Comparison of ENCODE assay signal across 8 cellular contexts in the genomic region with DNA sequence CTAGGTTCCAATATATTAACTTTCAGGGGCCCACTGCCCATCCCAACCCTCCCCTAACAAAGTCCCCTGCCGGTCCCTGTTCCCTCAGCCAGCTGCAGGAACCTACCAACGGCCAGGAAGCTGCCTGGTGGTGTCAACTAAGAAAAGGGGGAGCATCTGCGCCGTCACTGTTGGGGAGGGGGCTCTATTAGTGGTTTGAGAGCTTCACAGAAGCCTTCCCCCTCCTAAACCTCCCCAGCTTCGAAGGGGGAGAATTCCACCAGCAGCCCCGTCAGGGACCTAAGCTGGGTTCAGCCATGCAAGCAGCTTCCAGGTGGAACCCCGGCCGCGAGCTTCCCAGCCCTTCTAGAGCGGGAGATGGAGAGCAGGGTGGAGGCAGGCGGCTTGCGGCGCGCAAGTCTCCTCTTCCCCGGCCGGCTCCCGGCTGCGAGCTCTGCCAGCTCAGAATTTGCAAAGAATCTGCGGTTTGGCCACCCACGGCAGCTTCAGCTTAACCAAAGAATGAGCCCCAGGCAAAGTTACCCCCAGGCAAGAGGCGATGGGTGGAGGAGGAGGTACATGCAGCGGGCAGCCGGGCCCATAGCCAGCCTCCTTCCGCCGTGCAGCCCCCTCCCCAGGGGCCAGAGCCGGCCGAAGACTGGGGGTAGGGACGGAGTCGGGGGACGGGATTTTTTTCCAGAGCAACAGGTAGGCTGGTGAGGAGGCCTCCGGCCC. TPM values are rescaled to one million over a fixed set of nuclear protein-coding genes. Genes with fewer than 3 reads are reported as not detected.
DNase-seq lines count a peak whose midpoint lies in the region; ATAC-seq and TF ChIP-seq lines count a peak whose summit lies in the region.

No MANE protein-coding gene starts in this region.

- H3K36me3 ChIP-seq in Loucy (ENCODE audit: insufficient read depth, low read length) = peaks cover 3% of the 10 kb centered on the region; the same call in 1 of the 2 replicates
- peaks cover 0 to 50% of the 10 kb centered on the region in 2 donors for H3K36me3 ChIP-seq in left lung

- peak overlapping the region; percentile 88 for H3K4me3 Mint-ChIP-seq in central memory CD8-positive, alpha-beta T cell

- H3K27me3 Mint-ChIP-seq in central memory CD8-positive, alpha-beta T cell = no peaks in the 10 kb centered on the region

- H3K79me2 ChIP-seq in Loucy (ENCODE audit: insufficient read depth, low read length) = peaks cover 14% of the 10 kb centered on the region; the same call in 1 of the 2 replicates

- H3K4me2 ChIP-seq in Loucy (ENCODE audit: low read depth, low read length, poor library complexity, severe bottlenecking) = peak overlapping the region; percentile 88

- H3K9me2 ChIP-seq in Loucy (replicated peaks; ENCODE audit: low read depth, low read length) = no peaks in the 10 kb centered on the region

- peaks cover 9% of the 10 kb centered on the region for H3F3A ChIP-seq in Loucy (ENCODE audit: low read depth)

- H3K9ac ChIP-seq in Loucy (ENCODE audit: low read depth, low read length, poor library complexity, severe bottlenecking) = peak overlapping the region; percentile 95

- no peak for TF ChIP-seq CTCF in Loucy (conservative IDR thresholded peaks at IDR 0.05; ENCODE audit: low read length)
- TF ChIP-seq CTCF in left lung (IDR thresholded peaks at IDR 0.05) = no peak

- peak overlapping the region; percentile 82 to 86 for H3K27ac ChIP-seq in left lung

- no peaks in the 10 kb centered on the region for H3K9me3 Mint-ChIP-seq in central memory CD8-positive, alpha-beta T cell

- H3K9me3 ChIP-seq in Loucy (ENCODE audit: insufficient read depth, low read depth, low read length) = no peaks in the 10 kb centered on the region
- H3K9me3 ChIP-seq in left lung = no peaks in the 10 kb centered on the region

- H3K4me1 ChIP-seq in Loucy (ENCODE audit: insufficient read depth, low read length, poor library complexity, severe bottlenecking) = peaks cover 22% of the 10 kb centered on the region
- H3K4me1 ChIP-seq in left lung = peaks cover 0 to 27% of the 10 kb centered on the region in 2 donors

- ATAC-seq in GM21723 (IDR thresholded peaks at IDR 0.05; ENCODE audit: unreplicated experiment) = peak; percentile 19
- peak; percentile 37 for ATAC-seq in central memory CD8-positive, alpha-beta T cell (replicated peaks; ENCODE audit: extremely low read depth, poor library complexity, severe bottlenecking)
- peak; percentile 45 for ATAC-seq in left lung

- H4K20me1 ChIP-seq in Loucy (ENCODE audit: insufficient read depth, low read length, poor library complexity, severe bottlenecking) = peaks cover 9% of the 10 kb centered on the region

- intact Hi-C loops in left lung (cut with DNase I) = no loop called here

- H2AFZ ChIP-seq in Loucy (ENCODE audit: low read length) = peak overlapping the region; percentile 83

- DNase-seq in DMS53 (lab: John Stamatoyannopoulos, UW) = peak; percentile 71
- DNase-seq in activated CD4-positive, CD25-positive, alpha-beta regulatory T cell (lab: John Stamatoyannopoulos, UW) = peak; percentile 13 to 62 (median 28)
- peak; percentile 35 to 57 for DNase-seq in central memory CD8-positive, alpha-beta T cell (ENCODE audit: low spot score in 2 of 2)
- DNase-seq in left lung = peak; percentile 61 to 86
- DNase-seq in stimulated activated CD4-positive, alpha-beta T cell treated with anti-CD3 and anti-CD28 coated beads, Interleukin-4, amount 100 ng/mL, for 1 hour = peak; percentile 79
- no peak for DNase-seq in GM19240 (ENCODE audit: insufficient read length, low spot score)

- peak overlapping the region; percentile 41 for H3K27ac Mint-ChIP-seq in central memory CD8-positive, alpha-beta T cell (ENCODE audit: low read depth)

- H3K4me3 ChIP-seq in Loucy (ENCODE audit: low read length, poor library complexity, severe bottlenecking) (peak overlapping the region; percentile 99), left lung (peak overlapping the region; percentile 72 to 81)

- H3K36me3 Mint-ChIP-seq in central memory CD8-positive, alpha-beta T cell (ENCODE audit: insufficient read depth) = peaks cover 24% of the 10 kb centered on the region

- H3K4me1 Mint-ChIP-seq in central memory CD8-positive, alpha-beta T cell = peaks cover 7% of the 10 kb centered on the region

- H3K27me3 ChIP-seq in Loucy (ENCODE audit: insufficient read depth, low read length, poor library complexity, severe bottlenecking) = no peaks in the 10 kb centered on the region
- no peaks in the 10 kb centered on the region for H3K27me3 ChIP-seq in left lung

RNA-seq across cellular contexts. Expression of gene DDX19A, which starts 33.7 kb away (rescaled TPM):
- 10 to 100 TPM; 28.8 to 31.7 TPM for total RNA-seq in left lung

RNA-seq across cellular contexts. Expression of gene ST3GAL2, which starts 58.5 kb away (rescaled TPM):
- 10 to 100 TPM; 28.7 to 35.1 TPM for total RNA-seq in left lung
